In genomic region chr7:149422914-149423285, GRCh38 we compare ENCODE assay signal across 9 cellular contexts. TPM values are rescaled to one million over a fixed set of nuclear protein-coding genes. Genes with fewer than 3 reads are reported as not detected.
DNase-seq lines count a peak whose midpoint lies in the region; ATAC-seq, FAIRE-seq and TF ChIP-seq lines count a peak whose summit lies in the region.
"Had no signal": no experiment of that assay in that cellular context is flagged by ENCODE, and none has a peak within 500 bp of the region (broad histone marks: within the 10 kb centered on the region; RNA-seq: fewer than 3 reads in every experiment).

No MANE protein-coding gene starts in this region.

- peaks cover 7% of the 10 kb centered on the region for H3K4me1 ChIP-seq in skeletal muscle satellite cell (ENCODE audit: control insufficient read depth, insufficient read depth, low read length)

- TF ChIP-seq CTCF in 22Rv1 (IDR thresholded peaks at IDR 0.05) = no peak
- TF ChIP-seq CTCF in foreskin fibroblast (IDR thresholded peaks at IDR 0.05; ENCODE audit: low read depth, low read length) = no peak
- no peak for TF ChIP-seq CTCF in D721Med (IDR thresholded peaks at IDR 0.05; ENCODE audit: insufficient read depth, missing control alignments)

- DNase-seq in activated CD8-positive, alpha-beta memory T cell treated with anti-CD3 and anti-CD28 coated beads for 24 hours = peak; percentile 87
- DNase-seq in foreskin fibroblast = peak in 1 of 2 donors; percentile 10
- DNase-seq in NCI-H2196 (lab: John Stamatoyannopoulos, UW; ENCODE audit: unreplicated experiment) = no peak
- no peak for DNase-seq in D721Med (ENCODE audit: insufficient read length, low spot score)
- no peak for DNase-seq in GM19240 (ENCODE audit: insufficient read length, low spot score)

- H3K4me2 ChIP-seq in skeletal muscle satellite cell (ENCODE audit: low read length) = peak overlapping the region; percentile 90

- H3K27ac ChIP-seq in 22Rv1 = peak overlapping the region; percentile 89

- H3K9ac ChIP-seq in skeletal muscle satellite cell (ENCODE audit: low read depth, low read length) = peak overlapping the region; percentile 58

- no peaks in the 10 kb centered on the region for H3K36me3 ChIP-seq in skeletal muscle satellite cell (ENCODE audit: insufficient read depth, low read length)

- H3K4me3 ChIP-seq in foreskin fibroblast (ENCODE audit: low read depth in 1 of 2, low read length in 2 of 2) = peak overlapping the region; percentile 9 to 14
- peak overlapping the region; percentile 69 for H3K4me3 ChIP-seq in skeletal muscle satellite cell (ENCODE audit: low read length)

- no peaks in the 10 kb centered on the region for H3K9me3 ChIP-seq in skeletal muscle satellite cell (replicated peaks; ENCODE audit: low read length)

- peak; percentile 10 for ATAC-seq in GM21515 (IDR thresholded peaks at IDR 0.05; ENCODE audit: unreplicated experiment)

- no peak for FAIRE-seq in D721Med (lab: Jason Lieb, UNC)
- FAIRE-seq: G401.6 had no signal

- peaks cover 4% of the 10 kb centered on the region for H3K27me3 ChIP-seq in skeletal muscle satellite cell (ENCODE audit: control insufficient read depth, insufficient read depth, low read length)

RNA-seq across cellular contexts. Expression of gene ZNF777, which starts 38.0 kb away (rescaled TPM):
- 7.9 and 8.4 TPM in 2 replicates for total RNA-seq in skeletal muscle satellite cell (2012; rRNA removed)
